Comparison of ENCODE assay signal across 10 cellular contexts in the genomic region with DNA sequence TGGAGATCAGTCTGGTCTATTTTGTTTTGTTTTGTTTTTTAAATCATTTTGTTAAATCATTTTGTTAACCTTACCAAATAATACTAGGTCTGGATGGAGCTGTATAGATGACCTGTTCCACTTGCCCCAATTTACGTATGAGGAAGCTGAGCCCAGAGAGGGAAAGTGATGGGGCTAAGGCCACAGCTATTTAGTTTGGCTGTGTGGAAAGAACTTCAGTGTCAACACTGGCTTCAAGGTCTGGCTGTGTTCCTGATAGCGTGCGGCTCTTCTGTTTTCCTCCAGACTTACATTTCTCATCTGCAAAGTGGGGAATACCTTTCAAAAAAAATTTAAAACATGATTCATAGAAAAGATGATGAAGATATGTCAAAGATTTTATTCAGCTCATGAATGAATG.
"Had no signal": no experiment of that assay in that cellular context is flagged by ENCODE, and none has a peak within 500 bp of the region (broad histone marks: within the 10 kb centered on the region; RNA-seq: fewer than 3 reads in every experiment).

No MANE protein-coding gene starts in this region.

- H3K4me1 Mint-ChIP-seq: IgD-negative memory B cell had no signal

- H3K4me3 ChIP-seq: GM23248, HAP-1 had no signal

- DNase-seq: GM23248, GOT3, H7, HFFc6, KBM-7 had no signal

- H3K4me3 Mint-ChIP-seq: HFFc6, IgD-negative memory B cell had no signal

- H3K4me1 ChIP-seq: HAP-1 had no signal

- FAIRE-seq: HepG2 had no signal

- H2AFZ ChIP-seq: GM23248 had no signal

- H3K9ac ChIP-seq: GM23248 had no signal

- H3K27ac ChIP-seq: GM23248, HL-60 had no signal

- H3K9me3 Mint-ChIP-seq: HFFc6 had no signal

- H3K9me3 ChIP-seq: HAP-1 had no signal

- H3K36me3 Mint-ChIP-seq: IgD-negative memory B cell had no signal

- H3K36me3 ChIP-seq: HAP-1 had no signal

- ATAC-seq: HCT116, HepG2 had no signal

- H3K27ac Mint-ChIP-seq: HFFc6, IgD-negative memory B cell had no signal
